In the genomic region with DNA sequence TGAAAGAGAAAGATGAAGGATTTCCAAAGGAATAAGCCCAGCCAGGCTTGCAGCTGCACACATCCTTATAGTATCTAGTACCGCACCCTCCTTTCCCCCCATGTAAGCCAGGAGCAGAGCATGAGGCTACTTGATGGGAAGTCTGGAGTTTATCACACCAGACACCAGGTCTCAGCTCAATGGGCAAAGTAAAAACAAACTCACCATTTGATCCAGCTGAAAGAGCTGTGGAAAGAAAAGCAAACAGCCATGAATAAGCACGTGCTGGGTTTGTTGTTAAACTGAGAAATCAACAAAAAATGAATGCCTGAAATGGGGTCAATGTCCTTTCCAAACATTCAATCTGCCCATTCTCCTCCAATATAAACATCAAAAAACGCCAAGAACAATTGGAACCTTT, we compare ENCODE assay signal across 20 cellular contexts. TPM values are rescaled to one million over a fixed set of nuclear protein-coding genes. Genes with fewer than 3 reads are reported as not detected.
A peak's percentile ranks its signal among the peaks of the same experiment; 100 is the strongest.
DNase-seq lines count a peak whose midpoint lies in the region; TF ChIP-seq lines count a peak whose summit lies in the region.
"Had no signal": no experiment of that assay in that cellular context is flagged by ENCODE, and none has a peak within 500 bp of the region (broad histone marks: within the 10 kb centered on the region; RNA-seq: fewer than 3 reads in every experiment).

No MANE protein-coding gene starts in this region.

- peaks cover 0 to 2% (median 0%) of the 10 kb centered on the region in 4 donors for H3K36me3 ChIP-seq in liver (ENCODE audit: control insufficient read depth in 4 of 4, insufficient read depth in 3 of 4, low read depth in 1 of 4, low read length in 3 of 4)
- H3K36me3 ChIP-seq in thyroid gland = no peaks in the 10 kb centered on the region
- H3K36me3 ChIP-seq in prostate gland = no peaks in the 10 kb centered on the region

- no peak overlapping the region for H3K4me3 ChIP-seq in liver (ENCODE audit: low read depth in 1 of 3, low read length in 3 of 3)
- no peak overlapping the region for H3K4me3 ChIP-seq in thyroid gland (replicated peaks in 1 of 3)
- H3K4me3 ChIP-seq in prostate gland = no peak overlapping the region
- H3K4me3 ChIP-seq: A549, esophagus squamous epithelium, lower lobe of right lung had no signal

- H3K27me3 ChIP-seq in liver (ENCODE audit: control insufficient read depth in 4 of 4, insufficient read depth in 4 of 4, low read length in 3 of 4) (no peaks in the 10 kb centered on the region), thyroid gland (no peaks in the 10 kb centered on the region), prostate gland (replicated peaks; ENCODE audit: insufficient read depth) (no peaks in the 10 kb centered on the region)
- H3K27me3 ChIP-seq: esophagus squamous epithelium, neutrophil had no signal

- intact Hi-C loops in thyroid gland (cut with DNase I) (no loop called here), prostate gland (cut with DNase I) (no loop called here)

- peak; percentile 31 for DNase-seq in NCI-H345 (lab: John Stamatoyannopoulos, UW)
- DNase-seq in NCI-H345 treated with DMSO at 0.1 percent for 48 hours (lab: John Stamatoyannopoulos, UW; ENCODE audit: unreplicated experiment) = no peak
- peak; percentile 50 for DNase-seq in amniotic epithelial cell (ENCODE audit: low read depth)
- peak in 1 of 2 donors; percentile 10 for DNase-seq in thyroid gland
- DNase-seq in DMS79 (lab: John Stamatoyannopoulos, UW) = no peak
- no peak for DNase-seq in NCI-H1048 (lab: John Stamatoyannopoulos, UW)
- no peak for DNase-seq in prostate gland (ENCODE audit: low spot score)
- DNase-seq: activated CD4-positive, alpha-beta memory T cell treated with anti-CD3 and anti-CD28 coated beads, Interleukin-2, amount 10 ng/mL, durations not matched to agents 7 days and 5 days; activated T-cell treated with anti-CD3 and anti-CD28 coated beads for 4 hours; cerebellar nuclear complex; effector CD4-positive, alpha-beta T cell; esophagus squamous epithelium; lower lobe of right lung; NCI-H1436 treated with DMSO at 0.1 percent for 48 hours; NCI-H226; retina; stimulated activated CD4-positive, alpha-beta T cell treated with anti-CD3 and anti-CD28 coated beads, Interleukin-15, amount 100 ng/mL, for 24 hours had no signal

- peak in 1 of 2 donors; percentile 16 for TF ChIP-seq POLR2A in thyroid gland (IDR thresholded peaks at IDR 0.05)
- no peak for TF ChIP-seq POLR2A in prostate gland (IDR thresholded peaks at IDR 0.05)

- WGBS in liver = 47% methylated on average over 3 of the region's 3 CpGs
- 27 to 33% methylated on average over 3 of the region's 3 CpGs for WGBS in thyroid gland, 2 donors
- 49% methylated on average over 3 of the region's 3 CpGs for WGBS in prostate gland

- H3K9ac ChIP-seq in liver (ENCODE audit: low read depth in 1 of 2, low read length in 2 of 2) = no peak overlapping the region

- no peaks in the 10 kb centered on the region for H3K9me3 ChIP-seq in liver (ENCODE audit: control insufficient read depth in 4 of 4, low read length in 3 of 4)
- no peaks in the 10 kb centered on the region for H3K9me3 ChIP-seq in thyroid gland
- H3K9me3 ChIP-seq in prostate gland = no peaks in the 10 kb centered on the region
- H3K9me3 ChIP-seq: A549, esophagus squamous epithelium, lower lobe of right lung, neutrophil had no signal

- H3K4me1 ChIP-seq in liver (ENCODE audit: control insufficient read depth in 4 of 4, insufficient read depth in 4 of 4, low read length in 3 of 4) (peaks cover 0 to 4% (median 0%) of the 10 kb centered on the region in 4 donors), thyroid gland (peaks cover 59 to 69% of the 10 kb centered on the region in 2 donors), prostate gland (replicated peaks) (peaks cover 4% of the 10 kb centered on the region)
- H3K4me1 ChIP-seq: A549, lower lobe of right lung had no signal

- TF ChIP-seq CTCF in liver (IDR thresholded peaks at IDR 0.05; ENCODE audit: low read depth, low read length, missing input control) (no peak), thyroid gland (IDR thresholded peaks at IDR 0.05) (no peak), prostate gland (IDR thresholded peaks at IDR 0.05) (no peak)

- H3K27ac ChIP-seq in liver (ENCODE audit: low read depth in 1 of 2, low read length in 2 of 2) (no peak overlapping the region), thyroid gland (peak overlapping the region; percentile 53 to 92 (median 70)), prostate gland (no peak overlapping the region)
- H3K27ac ChIP-seq: A549, lower lobe of right lung, neutrophil had no signal

- TF ChIP-seq RAD21 in liver (IDR thresholded peaks at IDR 0.05) = peak in 1 of 2 donors; percentile 11

TF ChIP-seq in liver, 16 proteins besides CTCF, POLR2A, EP300 and RAD21:
- TF ChIP-seq GABPA (IDR thresholded peaks at IDR 0.05 in 1 of 2, conservative IDR thresholded peaks at IDR 0.05 in 1 of 2) (no peak), RXRA (IDR thresholded peaks at IDR 0.05) (peak; percentile 66 to 88), REST (IDR thresholded peaks at IDR 0.05) (no peak), EGR1 (IDR thresholded peaks at IDR 0.05; ENCODE audit: low read depth in 2 of 2) (peak in 1 of 2 donors; percentile 31), SP1 (IDR thresholded peaks at IDR 0.05) (no peak), ZBTB33 (IDR thresholded peaks at IDR 0.05) (peak; percentile 49), HNF4A (conservative IDR thresholded peaks at IDR 0.05) (peak in 1 of 2 donors; percentile 60), MAX (IDR thresholded peaks at IDR 0.05) (peak; percentile 73), YY1 (IDR thresholded peaks at IDR 0.05) (peak; percentile 61), FOXA2 (IDR thresholded peaks at IDR 0.05) (peak; percentile 46), FOXA1 (IDR thresholded peaks at IDR 0.05) (no peak)
- TF ChIP-seq, protein P1, sequence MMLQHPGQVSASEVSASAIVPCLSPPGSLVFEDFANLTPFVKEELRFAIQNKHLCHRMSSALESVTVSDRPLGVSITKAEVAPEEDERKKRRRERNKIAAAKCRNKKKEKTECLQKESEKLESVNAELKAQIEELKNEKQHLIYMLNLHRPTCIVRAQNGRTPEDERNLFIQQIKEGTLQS (IDR thresholded peaks at IDR 0.05) = no peak

RNA-seq across cellular contexts. Expression of gene MAP7, which starts 50.6 kb away (rescaled TPM):
- total RNA-seq in liver (10 to 100 TPM in 1 of 2 donors, 1 to 10 TPM in 1; 3.2 to 17.5 TPM), thyroid gland (10 to 100 TPM; 24.5 to 46.0 (median 36.0) TPM), prostate gland (10 to 100 TPM; 35.1 to 45.2 TPM)
- polyA plus RNA-seq in liver = 1 to 10 TPM; 8.1 to 8.4 TPM

Comparison
In these comparisons a context has a peak if more than half of its experiments do, and no peak if none do; other contexts are left out.
1. DNase-seq: peak in NCI-H345 (single experiment) and amniotic epithelial cell (single experiment); none in NCI-H345 treated with DMSO at 0.1 percent for 48 hours (single experiment), DMS79 (single experiment), NCI-H1048 (single experiment) and prostate gland (single experiment).
2. H3K27ac ChIP-seq: peak in thyroid gland (3 of 3); none in liver (0 of 2) and prostate gland (0 of 2).